ENCODE assay signal across 8 cellular contexts in genomic region chr5:172274951-172275753, GRCh38. TPM values are rescaled to one million over a fixed set of nuclear protein-coding genes. Genes with fewer than 3 reads are reported as not detected.
A peak's percentile ranks its signal among the peaks of the same experiment; 100 is the strongest.
DNase-seq lines count a peak whose midpoint lies in the region; ATAC-seq and TF ChIP-seq lines count a peak whose summit lies in the region.

No MANE protein-coding gene starts in this region.

- no peak overlapping the region for H3K27ac ChIP-seq in esophagus muscularis mucosa (replicated peaks in 1 of 4)

- peaks cover 2% of the 10 kb centered on the region for H3K9me3 Mint-ChIP-seq in activated CD8-positive, alpha-beta T cell treated with anti-CD3 and anti-CD28 coated beads for 36 hours

- H3K36me3 Mint-ChIP-seq in activated CD8-positive, alpha-beta T cell treated with anti-CD3 and anti-CD28 coated beads for 36 hours (ENCODE audit: low read depth) = peaks cover 41% of the 10 kb centered on the region

- H3K4me3 ChIP-seq in esophagus muscularis mucosa = no peak overlapping the region

- peak overlapping the region; percentile 9 for H3K4me3 Mint-ChIP-seq in activated CD8-positive, alpha-beta T cell treated with anti-CD3 and anti-CD28 coated beads for 36 hours

- peaks cover 51% of the 10 kb centered on the region for H3K4me1 Mint-ChIP-seq in activated CD8-positive, alpha-beta T cell treated with anti-CD3 and anti-CD28 coated beads for 36 hours (ENCODE audit: low read depth)

- no peaks in the 10 kb centered on the region for H3K27me3 ChIP-seq in esophagus muscularis mucosa

- H3K4me1 ChIP-seq in esophagus muscularis mucosa = peaks cover 0 to 14% (median 7%) of the 10 kb centered on the region in 4 donors

- H3K27ac Mint-ChIP-seq in activated CD8-positive, alpha-beta T cell treated with anti-CD3 and anti-CD28 coated beads for 36 hours = peak overlapping the region; percentile 59

- CTCF ChIA-PET in activated CD8-positive, alpha-beta T cell treated with anti-CD3 and anti-CD28 coated beads for 36 hours (lab: Charles Lee) = interaction anchor here (0.9 to 1.2 kb wide), 2 partner anchors 8 to 88 kb away, joined by 3 to 4 read pairs; no protein-coding TSS in a partner anchor

- no peak for TF ChIP-seq CTCF in activated CD8-positive, alpha-beta T cell treated with anti-CD3 and anti-CD28 coated beads for 36 hours (IDR thresholded peaks at IDR 0.05)
- no peak for TF ChIP-seq CTCF in esophagus muscularis mucosa (IDR thresholded peaks at IDR 0.05)

- TF ChIP-seq EP300 in esophagus muscularis mucosa (IDR thresholded peaks at IDR 0.05) = no peak

- no peak for TF ChIP-seq POLR2A in esophagus muscularis mucosa (IDR thresholded peaks at IDR 0.05; ENCODE audit: low read depth)

- intact Hi-C loops in activated CD8-positive, alpha-beta T cell treated with anti-CD3 and anti-CD28 coated beads for 36 hours (cut with micrococcal nuclease) = loop anchor here (2.0 kb wide), 1 partner anchor 50 kb away; no protein-coding TSS in a partner anchor
- intact Hi-C loops in esophagus muscularis mucosa (cut with DNase I) = no loop called here

- WGBS in esophagus muscularis mucosa = 82% methylated on average over 14 of the region's 14 CpGs

- ATAC-seq in HG03520 (IDR thresholded peaks at IDR 0.05; ENCODE audit: unreplicated experiment) (peak; percentile 41), HG03196 (IDR thresholded peaks at IDR 0.05; ENCODE audit: unreplicated experiment) (no peak), GM21619 (IDR thresholded peaks at IDR 0.05; ENCODE audit: unreplicated experiment) (no peak), HG03354 (IDR thresholded peaks at IDR 0.05; ENCODE audit: poor library complexity, severe bottlenecking, unreplicated experiment) (no peak)
- ATAC-seq in activated CD8-positive, alpha-beta T cell treated with anti-CD3 and anti-CD28 coated beads for 36 hours = peak; percentile 89

- POLR2A ChIA-PET in activated CD8-positive, alpha-beta T cell treated with anti-CD3 and anti-CD28 coated beads for 36 hours (lab: Charles Lee) = interaction anchor here (1.0 kb wide), 1 partner anchor 100 kb away, joined by 3 read pairs; no protein-coding TSS in a partner anchor

- H3K27me3 Mint-ChIP-seq in activated CD8-positive, alpha-beta T cell treated with anti-CD3 and anti-CD28 coated beads for 36 hours = no peaks in the 10 kb centered on the region

- DNase-seq in activated CD8-positive, alpha-beta T cell treated with anti-CD3 and anti-CD28 coated beads for 36 hours = peak; percentile 84
- DNase-seq in fibroblast of gingiva (ENCODE audit: low read depth) (peak; percentile 64), esophagus muscularis mucosa (ENCODE audit: extremely low spot score) (no peak)
- DNase-seq in stimulated activated CD8-positive, alpha-beta memory T cell treated with anti-CD3 and anti-CD28 coated beads, Interleukin-7, amount 100 ng/mL, for 48 hours (ENCODE audit: extremely low read depth in 1 of 2, low read depth in 1 of 2) = peak; percentile 28 to 67

- H3K36me3 ChIP-seq in esophagus muscularis mucosa = peaks cover 0 to 3% (median 0%) of the 10 kb centered on the region in 4 donors

- no peaks in the 10 kb centered on the region for H3K9me3 ChIP-seq in esophagus muscularis mucosa

RNA-seq across cellular contexts. Expression of gene UBTD2, which starts 8.4 kb away (rescaled TPM):
- total RNA-seq in activated CD8-positive, alpha-beta T cell treated with anti-CD3 and anti-CD28 coated beads for 36 hours = 1 to 10 TPM; 7.9 to 8.3 TPM
- total RNA-seq in esophagus muscularis mucosa = 10 to 100 TPM; 19.4 to 20.0 (median 19.9) TPM

Comparison
In these comparisons a context has a peak if more than half of its experiments do, and no peak if none do; other contexts are left out.
1. ATAC-seq: peak in HG03520 (single experiment) and activated CD8-positive, alpha-beta T cell treated with anti-CD3 and anti-CD28 coated beads for 36 hours (single experiment); none in HG03196 (single experiment), GM21619 (single experiment) and HG03354 (single experiment).